13 cellular contexts compared by ENCODE assay signal in genomic region chr18:5894215-5894612, GRCh38. TPM values are rescaled to one million over a fixed set of nuclear protein-coding genes. Genes with fewer than 3 reads are reported as not detected.
DNase-seq lines count a peak whose midpoint lies in the region; ATAC-seq, FAIRE-seq and TF ChIP-seq lines count a peak whose summit lies in the region.
"Had no signal": no experiment of that assay in that cellular context is flagged by ENCODE, and none has a peak within 500 bp of the region (broad histone marks: within the 10 kb centered on the region; RNA-seq: fewer than 3 reads in every experiment).

No MANE protein-coding gene starts in this region.

- H3K27ac Mint-ChIP-seq in GM23338 (no peak overlapping the region), WTC11 (no peak overlapping the region)

- H3K9me2 ChIP-seq in GM23338 (ENCODE audit: insufficient read depth), result no peaks in the 10 kb centered on the region

- H3K4me2 ChIP-seq in GM23338, result peak overlapping the region; percentile 91

- H3K4me3 ChIP-seq in GM23338 (peak overlapping the region; percentile 92), iPS-18c (ENCODE audit: insufficient read depth, low read depth, low read length) (peak overlapping the region; percentile 74), psoas muscle (peak overlapping the region; percentile 54)

- no peak overlapping the region for H3K27ac ChIP-seq in GM23338 (ENCODE audit: low read depth)
- no peak overlapping the region for H3K27ac ChIP-seq in psoas muscle
- no peak overlapping the region for H3K27ac ChIP-seq in foreskin keratinocyte
- H3K27ac ChIP-seq: ascending aorta had no signal

- H4K20me1 ChIP-seq in GM23338 (replicated peaks; ENCODE audit: insufficient read depth), result peaks cover 3% of the 10 kb centered on the region; the same call in 1 of the 2 replicates

- H3K36me3 ChIP-seq in GM23338 (ENCODE audit: insufficient read depth), result no peaks in the 10 kb centered on the region
- H3K36me3 ChIP-seq in psoas muscle (ENCODE audit: insufficient read depth in 1 of 2, low read depth in 1 of 2), result no peaks in the 10 kb centered on the region
- H3K36me3 ChIP-seq: ascending aorta had no signal

- no peaks in the 10 kb centered on the region for H3F3A ChIP-seq in GM23338 (replicated peaks; ENCODE audit: low read depth)

- CTCF ChIA-PET in WTC11 (lab: Charles Lee), result interaction anchor here (0.7 to 2.2 kb wide), 5 partner anchors 15 to 992 kb away, joined by 3 to 8 read pairs (median 3); no protein-coding TSS in a partner anchor

- H2AFZ ChIP-seq in GM23338, result peak overlapping the region; percentile 69

- POLR2A ChIA-PET in WTC11 (lab: Charles Lee), result no interaction called here

- no peaks in the 10 kb centered on the region for H3K79me2 ChIP-seq in GM23338 (replicated peaks; ENCODE audit: insufficient read depth)

- H3K4me1 ChIP-seq in GM23338 (ENCODE audit: insufficient read depth), result peaks cover 46% of the 10 kb centered on the region
- H3K4me1 ChIP-seq in psoas muscle, result peaks cover 4% of the 10 kb centered on the region
- no peaks in the 10 kb centered on the region for H3K4me1 ChIP-seq in foreskin keratinocyte

- 22 to 30% (median 28%) methylated on average over 8 of the region's 8 CpGs for WGBS in psoas muscle, 3 donors

- H3K27me3 ChIP-seq in GM23338 (ENCODE audit: insufficient read depth), result peaks cover 58% of the 10 kb centered on the region
- H3K27me3 ChIP-seq in psoas muscle (ENCODE audit: insufficient read depth in 3 of 3, low read length in 2 of 3), result peaks cover 9 to 99% (median 28%) of the 10 kb centered on the region in 3 donors
- peaks cover 94% of the 10 kb centered on the region for H3K27me3 ChIP-seq in foreskin keratinocyte

- FAIRE-seq in RCC 7860 (lab: Jason Lieb, UNC), result no peak

- ATAC-seq in GM23338 (no peak), WTC11 (no peak), psoas muscle (no peak), foreskin keratinocyte (no peak)
- ATAC-seq: SK-N-SH treated with all-trans-retinoic acid at 6 μM for 48 hours had no signal

- no peak for TF ChIP-seq CTCF in GM23338 (conservative IDR thresholded peaks at IDR 0.05; ENCODE audit: low read depth in 2 of 2)
- no peak for TF ChIP-seq CTCF in WTC11 (IDR thresholded peaks at IDR 0.05)
- TF ChIP-seq CTCF in psoas muscle (IDR thresholded peaks at IDR 0.05), result no peak
- no peak for TF ChIP-seq CTCF in foreskin keratinocyte (conservative IDR thresholded peaks at IDR 0.05)

- H3K9me3 ChIP-seq in iPS-18c (ENCODE audit: control insufficient read depth, insufficient read depth, low read length) (no peaks in the 10 kb centered on the region), psoas muscle (no peaks in the 10 kb centered on the region)
- H3K9me3 ChIP-seq: ascending aorta had no signal

- DNase-seq in GM23338 (ENCODE audit: low spot score) (no peak), WTC11 (ENCODE audit: low spot score) (no peak), psoas muscle (no peak), RCC 7860 (ENCODE audit: low spot score) (no peak), activated gamma-delta T cell (lab: John Stamatoyannopoulos, UW) (no peak), foreskin keratinocyte (no peak), T1000 (lab: John Stamatoyannopoulos, UW) (no peak)
- DNase-seq: activated CD4-positive, alpha-beta T cell treated with anti-CD3 and anti-CD28 coated beads, Interleukin-2, amount 50 U/mL, for 4 hours had no signal

- H3K4me1 Mint-ChIP-seq in GM23338, result peaks cover 42% of the 10 kb centered on the region
- peaks cover 47% of the 10 kb centered on the region for H3K4me1 Mint-ChIP-seq in WTC11

- intact Hi-C loops in psoas muscle (cut with DNase I), result loop anchor here in 1 of 2 donors (10.0 kb wide), 1 partner anchor 819 kb away; no protein-coding TSS in a partner anchor

- H3K4me3 Mint-ChIP-seq in GM23338, result peak overlapping the region; percentile 88
- peak overlapping the region; percentile 83 for H3K4me3 Mint-ChIP-seq in WTC11

- peaks cover 27% of the 10 kb centered on the region for H3K27me3 Mint-ChIP-seq in GM23338 (ENCODE audit: insufficient read depth, low read depth, poor library complexity)
- H3K27me3 Mint-ChIP-seq in WTC11 (ENCODE audit: low read depth), result peaks cover 46% of the 10 kb centered on the region

- no peaks in the 10 kb centered on the region for H3K9me3 Mint-ChIP-seq in GM23338
- no peaks in the 10 kb centered on the region for H3K9me3 Mint-ChIP-seq in WTC11

- H3K36me3 Mint-ChIP-seq in GM23338 (ENCODE audit: low read depth) (peaks cover 8% of the 10 kb centered on the region), WTC11 (no peaks in the 10 kb centered on the region)

TF ChIP-seq in GM23338, 12 proteins besides CTCF, POLR2A, EP300 and RAD21 (continues in another document):
- no peak for TF ChIP-seq POLR2AphosphoS5 (IDR thresholded peaks at IDR 0.05; ENCODE audit: low read depth)
- no peak for TF ChIP-seq ZNF331 (CRISPR knock-in tag; IDR thresholded peaks at IDR 0.05; ENCODE audit: low read depth)
- no peak for TF ChIP-seq STAT1 (IDR thresholded peaks at IDR 0.05; ENCODE audit: unreplicated experiment)
- no peak for TF ChIP-seq ZNF114 (CRISPR knock-in tag; IDR thresholded peaks at IDR 0.05)
- no peak for TF ChIP-seq REST (IDR thresholded peaks at IDR 0.05; ENCODE audit: unreplicated experiment)
- TF ChIP-seq EZH2 (IDR thresholded peaks at IDR 0.05; ENCODE audit: low read depth, unreplicated experiment), result no peak
- no peak for TF ChIP-seq CREB1 (CRISPR knock-in tag; IDR thresholded peaks at IDR 0.05; ENCODE audit: low read depth)

TF ChIP-seq in WTC11, 78 proteins besides CTCF, POLR2A, EP300 and RAD21:
- no peak for TF ChIP-seq CREM (CRISPR knock-in tag; IDR thresholded peaks at IDR 0.05)
- 0 out of 2 replicates have a peak, but pooled peaks have one; percentile 29 for TF ChIP-seq MYBL2 (CRISPR knock-in tag; IDR thresholded peaks at IDR 0.05)
TF ChIP-seq in WTC11: peak in this region for 1.

RNA-seq across cellular contexts. Expression of gene TMEM200C, which starts 1.1 kb away (rescaled TPM):
- 4.5 and 6.1 TPM in 2 replicates for total RNA-seq in GM23338 (2014; rRNA removed; shearing (Covaris generic))
- polyA plus RNA-seq in GM23338 (2016; fragmentation: Nextera tagmentation; extraction: Ambion mirVana), result 0.53 and 0.73 TPM in 2 replicates
- 6.1 to 7.4 TPM (median 6.6 TPM) in 3 replicates for total RNA-seq in WTC11 (2021)
- under 1 TPM in 3 of 4 donors, not detected in 1; 0.04 to 0.15 (median 0.08) TPM for total RNA-seq in psoas muscle
- under 1 TPM in 2 of 3 donors, not detected in 1; under 0.01 to 0.03 TPM for polyA plus RNA-seq in psoas muscle
- total RNA-seq in foreskin keratinocyte, result 0.14 TPM in 1 of 2 replicates, not detected in the other
- 0.02 TPM in 1 of 2 replicates, not detected in the other for polyA plus RNA-seq in foreskin keratinocyte
- total RNA-seq: fibroblast of villous mesenchyme, HT1080 had no signal
